ENCODE assay signal across 10 cellular contexts in the genomic region with DNA sequence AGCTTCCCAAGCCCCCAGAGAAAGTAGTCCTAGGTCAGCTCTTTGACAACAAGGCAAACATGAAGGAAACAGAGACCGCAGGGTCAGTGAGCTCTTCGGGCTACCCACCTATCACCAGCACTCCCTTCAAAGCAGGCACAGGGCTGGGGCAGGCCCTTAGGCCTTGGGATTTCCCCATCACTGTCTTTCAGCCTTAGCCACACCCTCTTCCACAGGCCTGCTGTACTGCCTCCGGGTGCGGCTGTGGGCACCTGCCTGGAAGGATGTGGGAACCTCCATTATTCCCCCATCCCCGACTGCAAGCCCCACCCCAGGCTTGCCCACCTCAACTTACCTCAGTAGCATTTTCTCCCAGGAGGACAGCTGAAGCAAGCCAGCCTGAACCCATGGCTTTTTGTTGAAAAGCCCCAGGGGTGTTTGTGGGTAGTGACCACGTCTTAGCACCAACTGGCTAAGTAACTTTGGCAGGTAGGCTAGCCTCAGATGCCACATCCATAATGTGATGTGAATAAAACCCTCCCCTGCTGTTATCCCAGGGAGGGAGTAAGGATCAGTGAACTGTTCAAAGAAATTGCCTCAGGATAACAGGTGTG.
DNase-seq lines count a peak whose midpoint lies in the region; ATAC-seq, FAIRE-seq and TF ChIP-seq lines count a peak whose summit lies in the region.
"Had no signal": no experiment of that assay in that cellular context is flagged by ENCODE, and none has a peak within 500 bp of the region (broad histone marks: within the 10 kb centered on the region; RNA-seq: fewer than 3 reads in every experiment).

No MANE protein-coding gene starts in this region.

- no peaks in the 10 kb centered on the region for H3K36me3 ChIP-seq in neural progenitor cell
- no peaks in the 10 kb centered on the region for H3K36me3 ChIP-seq in right atrium auricular region

- no peaks in the 10 kb centered on the region for H3K9me3 Mint-ChIP-seq in activated CD4-positive, alpha-beta memory T cell treated with anti-CD3 and anti-CD28 coated beads, Interleukin-2, amount 10 ng/mL, durations not matched to agents 7 days and 5 days
- peaks cover 10% of the 10 kb centered on the region for H3K9me3 Mint-ChIP-seq in neural progenitor cell
- H3K9me3 Mint-ChIP-seq in HFFc6, result no peaks in the 10 kb centered on the region

- H3K9me3 ChIP-seq in neural progenitor cell (ENCODE audit: low read depth) (peaks cover 4% of the 10 kb centered on the region), right atrium auricular region (peaks cover 0 to 6% of the 10 kb centered on the region in 2 donors)

- no peaks in the 10 kb centered on the region for H4K20me1 ChIP-seq in neural progenitor cell (ENCODE audit: low read depth)

- H3K79me2 ChIP-seq in neural progenitor cell (ENCODE audit: low read depth), result no peaks in the 10 kb centered on the region

- no peak overlapping the region for H3K27ac Mint-ChIP-seq in activated CD4-positive, alpha-beta memory T cell treated with anti-CD3 and anti-CD28 coated beads, Interleukin-2, amount 10 ng/mL, durations not matched to agents 7 days and 5 days
- no peak overlapping the region for H3K27ac Mint-ChIP-seq in neural progenitor cell
- no peak overlapping the region for H3K27ac Mint-ChIP-seq in HFFc6

- peaks cover 2% of the 10 kb centered on the region for H3K27me3 Mint-ChIP-seq in activated CD4-positive, alpha-beta memory T cell treated with anti-CD3 and anti-CD28 coated beads, Interleukin-2, amount 10 ng/mL, durations not matched to agents 7 days and 5 days
- H3K27me3 Mint-ChIP-seq in neural progenitor cell (ENCODE audit: insufficient read depth, low read depth) (peaks cover 6% of the 10 kb centered on the region), HFFc6 (ENCODE audit: insufficient read depth) (peaks cover 2% of the 10 kb centered on the region)

- H3K27ac ChIP-seq in neural progenitor cell, result no peak overlapping the region
- H3K27ac ChIP-seq in right atrium auricular region, result no peak overlapping the region

- peak overlapping the region; percentile 42 for H2AFZ ChIP-seq in neural progenitor cell (replicated peaks)

- H3K4me1 Mint-ChIP-seq in activated CD4-positive, alpha-beta memory T cell treated with anti-CD3 and anti-CD28 coated beads, Interleukin-2, amount 10 ng/mL, durations not matched to agents 7 days and 5 days, result peaks cover 13% of the 10 kb centered on the region
- peaks cover 13% of the 10 kb centered on the region for H3K4me1 Mint-ChIP-seq in neural progenitor cell
- H3K4me1 Mint-ChIP-seq in HFFc6 (ENCODE audit: low read depth), result peaks cover 42% of the 10 kb centered on the region

- no peak for FAIRE-seq in H54 (lab: Jason Lieb, UNC)
- FAIRE-seq in RCC 7860 (lab: Jason Lieb, UNC), result no peak
- FAIRE-seq: astrocyte had no signal

- ATAC-seq in GM19043 (IDR thresholded peaks at IDR 0.05; ENCODE audit: low read depth, unreplicated experiment), result peak; percentile 99
- peak; percentile 98 for ATAC-seq in HG03039 (IDR thresholded peaks at IDR 0.05; ENCODE audit: unreplicated experiment)

- no peak for TF ChIP-seq CTCF in neural progenitor cell (IDR thresholded peaks at IDR 0.05)
- TF ChIP-seq CTCF in right atrium auricular region (IDR thresholded peaks at IDR 0.05), result no peak
- TF ChIP-seq CTCF in HFFc6 (IDR thresholded peaks at IDR 0.05), result no peak

- no peak overlapping the region for H3K4me3 Mint-ChIP-seq in activated CD4-positive, alpha-beta memory T cell treated with anti-CD3 and anti-CD28 coated beads, Interleukin-2, amount 10 ng/mL, durations not matched to agents 7 days and 5 days
- H3K4me3 Mint-ChIP-seq in neural progenitor cell (no peak overlapping the region), HFFc6 (no peak overlapping the region)
- H3K4me3 Mint-ChIP-seq: neural crest cell had no signal

- no peaks in the 10 kb centered on the region for H3F3A ChIP-seq in neural progenitor cell (ENCODE audit: low read depth)

- H3K4me1 ChIP-seq in neural progenitor cell, result no peaks in the 10 kb centered on the region
- H3K4me1 ChIP-seq in right atrium auricular region, result peaks cover 0 to 4% of the 10 kb centered on the region in 2 donors

- TF ChIP-seq POLR2A in H54 (IDR thresholded peaks at IDR 0.05; ENCODE audit: low read depth, low read length), result no peak

- H3K4me3 ChIP-seq in neural progenitor cell (no peak overlapping the region), right atrium auricular region (no peak overlapping the region)

- H3K9ac ChIP-seq in neural progenitor cell, result no peak overlapping the region

- no peaks in the 10 kb centered on the region for H3K36me3 Mint-ChIP-seq in activated CD4-positive, alpha-beta memory T cell treated with anti-CD3 and anti-CD28 coated beads, Interleukin-2, amount 10 ng/mL, durations not matched to agents 7 days and 5 days (ENCODE audit: low read depth)
- H3K36me3 Mint-ChIP-seq in neural progenitor cell (no peaks in the 10 kb centered on the region), HFFc6 (ENCODE audit: low read depth) (no peaks in the 10 kb centered on the region)

- DNase-seq in activated CD4-positive, alpha-beta memory T cell treated with anti-CD3 and anti-CD28 coated beads, Interleukin-2, amount 10 ng/mL, durations not matched to agents 7 days and 5 days, result peak; percentile 43
- DNase-seq in neural progenitor cell (ENCODE audit: low spot score) (no peak), H54 (ENCODE audit: insufficient read length, low spot score) (no peak), right atrium auricular region (ENCODE audit: low spot score) (no peak), RCC 7860 (ENCODE audit: low spot score) (no peak), HFFc6 (no peak)

- no peak overlapping the region for H3K4me2 ChIP-seq in neural progenitor cell

- H3K27me3 ChIP-seq in neural progenitor cell, result no peaks in the 10 kb centered on the region
- H3K27me3 ChIP-seq in right atrium auricular region, result no peaks in the 10 kb centered on the region

- CTCF ChIA-PET in activated CD4-positive, alpha-beta memory T cell treated with anti-CD3 and anti-CD28 coated beads, Interleukin-2, amount 10 ng/mL, durations not matched to agents 7 days and 5 days (lab: Charles Lee), result interaction anchor here (0.6 kb wide), 1 partner anchor 35 kb away, joined by 5 read pairs; no protein-coding TSS in a partner anchor

- POLR2A ChIA-PET in activated CD4-positive, alpha-beta memory T cell treated with anti-CD3 and anti-CD28 coated beads, Interleukin-2, amount 10 ng/mL, durations not matched to agents 7 days and 5 days (lab: Charles Lee), result no interaction called here
